16 cellular contexts compared by ENCODE assay signal in genomic region chr10:11322698-11323097, GRCh38.
A peak's percentile ranks its signal among the peaks of the same experiment; 100 is the strongest.
DNase-seq lines count a peak whose midpoint lies in the region; ATAC-seq lines count a peak whose summit lies in the region.
"Had no signal": no experiment of that assay in that cellular context is flagged by ENCODE, and none has a peak within 500 bp of the region (broad histone marks: within the 10 kb centered on the region; RNA-seq: fewer than 3 reads in every experiment).

No MANE protein-coding gene starts in this region.

- H3K36me3 ChIP-seq in CD8-positive, alpha-beta memory T cell (ENCODE audit: insufficient read depth, low read length), result peaks cover 80% of the 10 kb centered on the region
- H3K36me3 ChIP-seq: neural progenitor cell had no signal

- peaks cover 18% of the 10 kb centered on the region for H3K4me1 ChIP-seq in CD8-positive, alpha-beta memory T cell (ENCODE audit: insufficient read depth, low read length)
- H3K4me1 ChIP-seq: neural progenitor cell had no signal

- ATAC-seq in GM18909 (IDR thresholded peaks at IDR 0.05; ENCODE audit: poor library complexity, unreplicated experiment) (peak; percentile 52), HG02885 (IDR thresholded peaks at IDR 0.05; ENCODE audit: poor library complexity, unreplicated experiment) (peak; percentile 42), left ventricle myocardium superior (no peak), GM21367 (IDR thresholded peaks at IDR 0.05; ENCODE audit: unreplicated experiment) (no peak)
- no peak for ATAC-seq in central memory CD8-positive, alpha-beta T cell (replicated peaks; ENCODE audit: extremely low read depth, poor library complexity, severe bottlenecking)

- intact Hi-C loops in left ventricle myocardium superior (cut with micrococcal nuclease), result no loop called here

- no peaks in the 10 kb centered on the region for H3K9me3 ChIP-seq in CD8-positive, alpha-beta memory T cell (ENCODE audit: low read length)

- POLR2A ChIA-PET in CD8-positive, alpha-beta memory T cell (lab: Charles Lee), result no interaction called here

- DNase-seq in CD8-positive, alpha-beta memory T cell, result no peak
- no peak for DNase-seq in central memory CD8-positive, alpha-beta T cell (ENCODE audit: low spot score in 2 of 2)
- DNase-seq in mucosa of gallbladder (ENCODE audit: low spot score) (no peak), left ventricle myocardium superior (no peak), epidermal melanocyte (ENCODE audit: insufficient read length, low spot score) (no peak)
- DNase-seq: activated T-cell treated with anti-CD3 and anti-CD28 coated beads for 4 hours; aorta; Kasumi-1; NCI-H1694; NCI-H510A; Right ventricle myocardium superior; stimulated activated CD4-positive, alpha-beta T cell treated with anti-CD3 and anti-CD28 coated beads, Interleukin-15, amount 100 ng/mL, for 24 hours had no signal

- H3K36me3 Mint-ChIP-seq in CD8-positive, alpha-beta memory T cell, result peaks cover 9 to 99% (median 36%) of the 10 kb centered on the region in 3 donors
- peaks cover 96% of the 10 kb centered on the region for H3K36me3 Mint-ChIP-seq in central memory CD8-positive, alpha-beta T cell (ENCODE audit: insufficient read depth)

- no peak overlapping the region for H3K4me3 Mint-ChIP-seq in CD8-positive, alpha-beta memory T cell
- no peak overlapping the region for H3K4me3 Mint-ChIP-seq in central memory CD8-positive, alpha-beta T cell
- H3K4me3 Mint-ChIP-seq: neural progenitor cell had no signal

- peaks cover 42 to 53% (median 49%) of the 10 kb centered on the region in 3 donors for H3K4me1 Mint-ChIP-seq in CD8-positive, alpha-beta memory T cell
- H3K4me1 Mint-ChIP-seq in central memory CD8-positive, alpha-beta T cell, result peaks cover 54% of the 10 kb centered on the region
- H3K4me1 Mint-ChIP-seq: neural progenitor cell had no signal

- H3K27me3 ChIP-seq in CD8-positive, alpha-beta memory T cell (ENCODE audit: insufficient read depth, low read length, poor library complexity, severe bottlenecking), result no peaks in the 10 kb centered on the region
- H3K27me3 ChIP-seq: neural progenitor cell had no signal

- peaks cover 0 to 2% (median 0%) of the 10 kb centered on the region in 5 donors for H3K9me3 Mint-ChIP-seq in CD8-positive, alpha-beta memory T cell
- H3K9me3 Mint-ChIP-seq in central memory CD8-positive, alpha-beta T cell, result no peaks in the 10 kb centered on the region
- H3K9me3 Mint-ChIP-seq: neural progenitor cell had no signal

- peaks cover 0 to 4% of the 10 kb centered on the region in 2 donors for H3K27me3 Mint-ChIP-seq in CD8-positive, alpha-beta memory T cell
- H3K27me3 Mint-ChIP-seq in central memory CD8-positive, alpha-beta T cell, result no peaks in the 10 kb centered on the region

- no peak overlapping the region for H3K27ac ChIP-seq in CD8-positive, alpha-beta memory T cell (ENCODE audit: low read depth, low read length)
- H3K27ac ChIP-seq: neural progenitor cell had no signal

- CTCF ChIA-PET in CD8-positive, alpha-beta memory T cell (lab: Charles Lee), result no interaction called here

- H3K4me3 ChIP-seq in CD8-positive, alpha-beta memory T cell (ENCODE audit: low read length), result no peak overlapping the region
- H3K4me3 ChIP-seq: neural progenitor cell had no signal

- H3K27ac Mint-ChIP-seq in CD8-positive, alpha-beta memory T cell, result peak overlapping the region in 5 of 8 donors; percentile 11 to 78 (median 37)
- H3K27ac Mint-ChIP-seq in central memory CD8-positive, alpha-beta T cell (ENCODE audit: low read depth), result peak overlapping the region; percentile 89
- H3K27ac Mint-ChIP-seq: neural progenitor cell had no signal

Comparison
In these comparisons a context has a peak if more than half of its experiments do, and no peak if none do; other contexts are left out.
1. ATAC-seq: peak in GM18909 (single experiment) and HG02885 (single experiment); none in central memory CD8-positive, alpha-beta T cell (single experiment), left ventricle myocardium superior (single experiment) and GM21367 (single experiment).